Comparison of ENCODE assay signal across 9 cellular contexts in genomic region chr17:19672009-19672837, GRCh38. TPM values are rescaled to one million over a fixed set of nuclear protein-coding genes. Genes with fewer than 3 reads are reported as not detected.
DNase-seq lines count a peak whose midpoint lies in the region; ATAC-seq and TF ChIP-seq lines count a peak whose summit lies in the region.
"Had no signal": no experiment of that assay in that cellular context is flagged by ENCODE, and none has a peak within 500 bp of the region (broad histone marks: within the 10 kb centered on the region; RNA-seq: fewer than 3 reads in every experiment).

No MANE protein-coding gene starts in this region.

- ATAC-seq in GM21576 (IDR thresholded peaks at IDR 0.05; ENCODE audit: unreplicated experiment), result no peak

- H3K9ac ChIP-seq in Loucy (ENCODE audit: low read depth, low read length, poor library complexity, severe bottlenecking), result no peak overlapping the region

- no peaks in the 10 kb centered on the region for H3K9me3 ChIP-seq in Loucy (ENCODE audit: insufficient read depth, low read depth, low read length)

- H3K4me3 ChIP-seq in Loucy (ENCODE audit: low read length, poor library complexity, severe bottlenecking), result no peak overlapping the region

- 0 out of 2 replicates have a peak overlapping the region, but pooled peaks have one; percentile 11 for H2AFZ ChIP-seq in Loucy (ENCODE audit: low read length)

- H3K27me3 ChIP-seq in Loucy (ENCODE audit: insufficient read depth, low read length, poor library complexity, severe bottlenecking), result no peaks in the 10 kb centered on the region

- TF ChIP-seq CTCF in Loucy (conservative IDR thresholded peaks at IDR 0.05; ENCODE audit: low read length), result peak; percentile 42

- DNase-seq in A172 (ENCODE audit: low spot score), result peak; percentile 54
- peak; percentile 59 to 69 for DNase-seq in erythroblast (lab: John Stamatoyannopoulos, UW)
- DNase-seq in midbrain (lab: John Stamatoyannopoulos, UW), result peak; percentile 35
- no peak for DNase-seq in activated CD4-positive, alpha-beta T cell treated with anti-CD3 and anti-CD28 coated beads, Interleukin-2, amount 50 U/mL, for 1 hour
- no peak for DNase-seq in SKM-1 treated with dmso at 0.1 percent for 144 hours (lab: John Stamatoyannopoulos, UW; ENCODE audit: unreplicated experiment)
- no peak for DNase-seq in DMS 273 treated with DMSO at 0.1 percent for 48 hours (lab: John Stamatoyannopoulos, UW)
- DNase-seq: activated naive CD8-positive, alpha-beta T cell treated with anti-CD3 and anti-CD28 coated beads for 36 hours had no signal

- no peak overlapping the region for H3K4me2 ChIP-seq in Loucy (ENCODE audit: low read depth, low read length, poor library complexity, severe bottlenecking)

- no peaks in the 10 kb centered on the region for H3K9me2 ChIP-seq in Loucy (replicated peaks; ENCODE audit: low read depth, low read length)

- H3K79me2 ChIP-seq in Loucy (ENCODE audit: insufficient read depth, low read length), result no peaks in the 10 kb centered on the region

- no peaks in the 10 kb centered on the region for H3K4me1 ChIP-seq in Loucy (ENCODE audit: insufficient read depth, low read length, poor library complexity, severe bottlenecking)

- H4K20me1 ChIP-seq in Loucy (ENCODE audit: insufficient read depth, low read length, poor library complexity, severe bottlenecking), result no peaks in the 10 kb centered on the region

- H3F3A ChIP-seq in Loucy (ENCODE audit: low read depth), result no peaks in the 10 kb centered on the region

- H3K36me3 ChIP-seq in Loucy (ENCODE audit: insufficient read depth, low read length), result no peaks in the 10 kb centered on the region

- no peak for TF ChIP-seq POLR2A in erythroblast (IDR thresholded peaks at IDR 0.05; ENCODE audit: low read length)

RNA-seq across cellular contexts. Expression of gene ALDH3A2, which starts 23.7 kb away (rescaled TPM):
- total RNA-seq in A172 (2014; rRNA removed; shearing (Covaris generic)), result 98.7 and 127 TPM in 2 replicates

RNA-seq across cellular contexts. Expression of gene SLC47A2, which starts 44.2 kb away (rescaled TPM):
- total RNA-seq in A172 (2014; rRNA removed; shearing (Covaris generic)), result 1.9 and 3.1 TPM in 2 replicates
- total RNA-seq: activated naive CD8-positive, alpha-beta T cell treated with anti-CD3 and anti-CD28 coated beads for 36 hours had no signal

Comparison
In these comparisons a context has a peak if more than half of its experiments do, and no peak if none do; other contexts are left out.
1. DNase-seq: peak in A172 (single experiment), erythroblast (2 of 2) and midbrain (single experiment); none in activated CD4-positive, alpha-beta T cell treated with anti-CD3 and anti-CD28 coated beads, Interleukin-2, amount 50 U/mL, for 1 hour (single experiment), SKM-1 treated with dmso at 0.1 percent for 144 hours (single experiment) and DMS 273 treated with DMSO at 0.1 percent for 48 hours (single experiment).